ENCODE assay signal across 8 cellular contexts in genomic region chr7:144835668-144836544, GRCh38. TPM values are rescaled to one million over a fixed set of nuclear protein-coding genes. Genes with fewer than 3 reads are reported as not detected.
DNase-seq lines count a peak whose midpoint lies in the region; ATAC-seq and TF ChIP-seq lines count a peak whose summit lies in the region.

Gene TPK1 (minus strand): TSS chr7:144836053. CDS start chr7:144835602, 451 bp downstream.

- POLR2A ChIA-PET in activated CD4-positive, alpha-beta T cell treated with anti-CD3 and anti-CD28 coated beads, Interleukin-2, amount 10 ng/mL, durations not matched to agents 7 days and 5 days (lab: Charles Lee): interaction anchor here (0.6 to 2.3 kb wide), 5 partner anchors 10 to 912 kb away, joined by 3 to 12 read pairs (median 5); no protein-coding TSS in a partner anchor

- ATAC-seq in HG03432 (IDR thresholded peaks at IDR 0.05; ENCODE audit: unreplicated experiment): peak; percentile 89
- ATAC-seq in left colon: peak; percentile 92

- peaks cover 25% of the 10 kb centered on the region for H3K36me3 Mint-ChIP-seq in activated CD4-positive, alpha-beta T cell treated with anti-CD3 and anti-CD28 coated beads, Interleukin-2, amount 10 ng/mL, durations not matched to agents 7 days and 5 days (ENCODE audit: low read depth)

- peaks cover 43% of the 10 kb centered on the region for H3K4me1 Mint-ChIP-seq in activated CD4-positive, alpha-beta T cell treated with anti-CD3 and anti-CD28 coated beads, Interleukin-2, amount 10 ng/mL, durations not matched to agents 7 days and 5 days

- no peaks in the 10 kb centered on the region for H3K9me3 ChIP-seq in BE2C

- no peaks in the 10 kb centered on the region for H3K27me3 ChIP-seq in BE2C

- DNase-seq in BE2C (peak; percentile 86), NCI-H524 (lab: John Stamatoyannopoulos, UW) (peak; percentile 64 to 87), cortex of kidney (lab: John Stamatoyannopoulos, UW) (peak; percentile 52), left colon (peak; percentile 92 to 94)
- peak; percentile 91 for DNase-seq in activated CD4-positive, alpha-beta T cell treated with anti-CD3 and anti-CD28 coated beads, Interleukin-2, amount 10 ng/mL, durations not matched to agents 7 days and 5 days
- DNase-seq in stimulated activated CD4-positive, alpha-beta T cell treated with anti-CD3 and anti-CD28 coated beads, Interleukin-1b, Interleukin-23, amount 100 ng/mL, for 4 hours (ENCODE audit: low read depth in 2 of 2): peak; percentile 78 to 86

- H3K36me3 ChIP-seq in BE2C: no peaks in the 10 kb centered on the region

- CTCF ChIA-PET in activated CD4-positive, alpha-beta T cell treated with anti-CD3 and anti-CD28 coated beads, Interleukin-2, amount 10 ng/mL, durations not matched to agents 7 days and 5 days (lab: Charles Lee): interaction anchor here (0.8 to 2.0 kb wide), 9 partner anchors 9 to 50 kb away, joined by 3 to 9 read pairs (median 4); no protein-coding TSS in a partner anchor

- H3K27ac Mint-ChIP-seq in activated CD4-positive, alpha-beta T cell treated with anti-CD3 and anti-CD28 coated beads, Interleukin-2, amount 10 ng/mL, durations not matched to agents 7 days and 5 days: peak within 1 kb of the TSS; percentile 99

- peak; percentile 92 for TF ChIP-seq POLR2A in GM19193 (IDR thresholded peaks at IDR 0.05; ENCODE audit: extremely low read depth, insufficient read depth, insufficient read length)

- H3K9me3 Mint-ChIP-seq in activated CD4-positive, alpha-beta T cell treated with anti-CD3 and anti-CD28 coated beads, Interleukin-2, amount 10 ng/mL, durations not matched to agents 7 days and 5 days: peaks cover 21% of the 10 kb centered on the region

- H3K4me3 Mint-ChIP-seq in activated CD4-positive, alpha-beta T cell treated with anti-CD3 and anti-CD28 coated beads, Interleukin-2, amount 10 ng/mL, durations not matched to agents 7 days and 5 days: peak within 1 kb of the TSS; percentile 93

- H3K27me3 Mint-ChIP-seq in activated CD4-positive, alpha-beta T cell treated with anti-CD3 and anti-CD28 coated beads, Interleukin-2, amount 10 ng/mL, durations not matched to agents 7 days and 5 days: no peaks in the 10 kb centered on the region

- H3K4me1 ChIP-seq in BE2C: no peaks in the 10 kb centered on the region

- no peak for TF ChIP-seq CTCF in BE2C (IDR thresholded peaks at IDR 0.05; ENCODE audit: low read depth, low read length)

- intact Hi-C loops in left colon (cut with DNase I, micrococcal nuclease): no loop called here

- H3K4me3 ChIP-seq in BE2C (ENCODE audit: low read depth, low read length): peak within 1 kb of the TSS; percentile 94

RNA-seq across cellular contexts. Expression of gene TPK1, which starts in this region (rescaled TPM):
- polyA plus RNA-seq in BE2C (2012; ENCODE audit: insufficient read depth, insufficient read length, low read depth): 2.5 TPM
- total RNA-seq in activated CD4-positive, alpha-beta T cell treated with anti-CD3 and anti-CD28 coated beads, Interleukin-2, amount 10 ng/mL, durations not matched to agents 7 days and 5 days: 10 to 100 TPM; 11.8 to 13.2 TPM
- total RNA-seq in left colon: 10 to 100 TPM; 12.3 to 25.5 TPM

Comparison
In these comparisons a context has a peak if more than half of its experiments do, and no peak if none do; other contexts are left out.
1. Peak in every context shown above with its lines: DNase-seq, ATAC-seq and H3K4me3 ChIP-seq.